ENCODE assay signal across 9 cellular contexts in the genomic region with DNA sequence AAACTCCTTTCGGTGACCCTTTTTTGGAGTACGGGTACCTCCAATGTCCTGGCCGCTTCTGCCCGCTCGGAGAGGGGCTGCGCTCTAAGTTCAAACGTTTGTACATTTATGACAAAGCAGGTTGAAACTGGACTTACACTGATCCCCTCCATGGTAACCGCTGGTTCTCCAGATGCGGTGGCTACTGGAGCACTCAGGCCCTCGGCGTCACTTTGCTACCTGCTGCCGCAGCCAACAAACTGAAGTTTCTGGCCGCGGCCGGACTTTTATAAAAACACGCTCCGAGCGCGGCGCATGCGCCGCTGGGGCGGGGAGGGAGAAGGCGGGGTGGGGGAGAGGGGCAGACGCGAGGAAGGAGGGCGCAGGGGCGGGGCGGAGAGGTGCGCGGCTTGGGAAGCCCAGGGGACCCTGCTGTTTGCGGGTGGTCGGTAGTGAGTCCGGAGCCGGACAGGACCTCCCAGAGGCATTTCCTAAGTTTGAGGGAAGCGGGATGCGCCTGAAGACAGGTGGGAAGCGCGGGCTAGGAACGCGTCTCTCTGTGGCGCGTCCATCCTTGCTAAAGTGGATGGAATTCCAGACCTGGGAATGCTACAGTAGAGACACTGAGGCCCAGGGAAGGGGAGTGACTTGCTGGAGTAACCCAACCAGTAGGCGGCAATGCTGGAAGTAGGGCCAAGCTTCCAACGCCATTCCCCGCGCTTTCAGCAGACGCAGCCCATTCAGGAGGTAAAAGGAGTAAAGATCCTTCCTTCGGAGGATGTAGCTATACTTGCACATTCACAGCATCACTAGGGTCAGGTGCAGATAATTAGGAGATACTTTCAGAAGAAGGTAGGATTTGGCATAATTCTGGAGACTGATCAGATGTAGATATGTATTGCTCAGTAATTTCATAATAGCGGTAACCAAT. TPM values are rescaled to one million over a fixed set of nuclear protein-coding genes. Genes with fewer than 3 reads are reported as not detected.
DNase-seq lines count a peak whose midpoint lies in the region; ATAC-seq, FAIRE-seq and TF ChIP-seq lines count a peak whose summit lies in the region.
"Had no signal": no experiment of that assay in that cellular context is flagged by ENCODE, and none has a peak within 500 bp of the region (broad histone marks: within the 10 kb centered on the region; RNA-seq: fewer than 3 reads in every experiment).

Gene CXCR4 (minus strand): TSS at position 241 of the 910 bp plus-strand sequence. CDS start 89 bp downstream, at position 152.

- H3K9ac ChIP-seq in iPS-20b (ENCODE audit: low read depth, low read length): peak within 1 kb of the TSS; percentile 49; the same call in 1 of the 2 replicates

- peaks cover 64% of the 10 kb centered on the region for H3K4me1 Mint-ChIP-seq in CD8-positive, alpha-beta T cell (ENCODE audit: low read depth)

- H3K4me3 ChIP-seq in CD8-positive, alpha-beta T cell (ENCODE audit: low read depth, low read length): peak within 1 kb of the TSS; percentile 83
- H3K4me3 ChIP-seq in astrocyte of the spinal cord (ENCODE audit: low read depth, low read length) (peak within 1 kb of the TSS; percentile 28), iPS-20b (ENCODE audit: low read length) (peak within 1 kb of the TSS; percentile 79), small intestine (ENCODE audit: low read depth in 1 of 2, low read length in 2 of 2) (peak within 1 kb of the TSS; percentile 71 to 94)
- H3K4me3 ChIP-seq: PC-9 had no signal

- 1% methylated on average over 48 to 50 of the region's 50 CpGs for WGBS in small intestine, 3 donors

- peak within 1 kb of the TSS; percentile 100 for H3K27ac Mint-ChIP-seq in CD8-positive, alpha-beta T cell

- H3K27ac ChIP-seq in CD8-positive, alpha-beta T cell (ENCODE audit: low read depth, low read length): peak within 1 kb of the TSS; percentile 100
- H3K27ac ChIP-seq in iPS-20b (ENCODE audit: low read length): no peak within 1 kb of the TSS
- H3K27ac ChIP-seq in small intestine (ENCODE audit: low read depth in 1 of 2, low read length in 1 of 2): peak within 1 kb of the TSS; percentile 63 to 94
- H3K27ac ChIP-seq: PC-9 had no signal

- FAIRE-seq in small intestine (lab: Jason Lieb, UNC): no peak

- peaks cover 52% of the 10 kb centered on the region for H3K36me3 Mint-ChIP-seq in CD8-positive, alpha-beta T cell

- no peak for TF ChIP-seq CTCF in CD8-positive, alpha-beta T cell (IDR thresholded peaks at IDR 0.05)
- TF ChIP-seq CTCF in astrocyte of the spinal cord (IDR thresholded peaks at IDR 0.05; ENCODE audit: low read depth, low read length): peak; percentile 30

- no peaks in the 10 kb centered on the region for H3K27me3 ChIP-seq in CD8-positive, alpha-beta T cell (ENCODE audit: insufficient read depth, low read length)
- H3K27me3 ChIP-seq in iPS-20b (ENCODE audit: insufficient read depth, low read length): peaks cover 74% of the 10 kb centered on the region
- H3K27me3 ChIP-seq in small intestine (ENCODE audit: control insufficient read depth in 2 of 2, insufficient read depth in 2 of 2, low read length in 2 of 2): peaks cover 0 to 6% of the 10 kb centered on the region in 2 donors

- no peaks in the 10 kb centered on the region for H3K9me3 ChIP-seq in CD8-positive, alpha-beta T cell (ENCODE audit: low read length)
- no peaks in the 10 kb centered on the region for H3K9me3 ChIP-seq in iPS-20b (ENCODE audit: insufficient read depth, low read depth, low read length)
- H3K9me3 ChIP-seq in small intestine (ENCODE audit: control insufficient read depth, low read depth): no peaks in the 10 kb centered on the region

- in situ Hi-C loops in astrocyte of the spinal cord (cut with HindIII; ENCODE audit: low sequenced_read_pairs): no loop called here

- no peaks in the 10 kb centered on the region for H3K27me3 Mint-ChIP-seq in CD8-positive, alpha-beta T cell (ENCODE audit: low read depth)

- POLR2A ChIA-PET in CD8-positive, alpha-beta T cell (lab: Charles Lee): interaction anchor here (0.7 to 15.0 kb wide), 15 partner anchors 15 to 266 kb away, joined by 3 to 328 read pairs (median 4); partner anchors contain the start of gene MCM6

- no peaks in the 10 kb centered on the region for H3K9me3 Mint-ChIP-seq in CD8-positive, alpha-beta T cell

- peak; percentile 35 for ATAC-seq in CD8-positive, alpha-beta T cell
- peak; percentile 22 for ATAC-seq in GM21576 (IDR thresholded peaks at IDR 0.05; ENCODE audit: unreplicated experiment)
- no peak for ATAC-seq in HG02610 (IDR thresholded peaks at IDR 0.05; ENCODE audit: unreplicated experiment)

- peaks cover 60% of the 10 kb centered on the region for H3K4me1 ChIP-seq in CD8-positive, alpha-beta T cell (ENCODE audit: insufficient read depth, low read length)
- H3K4me1 ChIP-seq in iPS-20b (ENCODE audit: insufficient read depth, low read length) (peaks cover 10% of the 10 kb centered on the region; the same call in 1 of the 2 replicates), small intestine (ENCODE audit: control insufficient read depth in 2 of 2, insufficient read depth in 1 of 2, low read depth in 1 of 2, low read length in 1 of 2) (peaks cover 0 to 2% of the 10 kb centered on the region in 2 donors)

- peaks cover 25% of the 10 kb centered on the region for H3K36me3 ChIP-seq in CD8-positive, alpha-beta T cell (ENCODE audit: insufficient read depth, low read length)
- H3K36me3 ChIP-seq in iPS-20b (ENCODE audit: insufficient read depth, low read depth, low read length) (peaks cover 9% of the 10 kb centered on the region; the same call in 1 of the 2 replicates), small intestine (ENCODE audit: control insufficient read depth in 2 of 2, insufficient read depth in 2 of 2, low read length in 2 of 2) (no peaks in the 10 kb centered on the region)

- H3K4me3 Mint-ChIP-seq in CD8-positive, alpha-beta T cell: peak within 1 kb of the TSS; percentile 97

- CTCF ChIA-PET in CD8-positive, alpha-beta T cell (lab: Charles Lee): interaction anchor here (0.9 to 2.3 kb wide), 11 partner anchors 10 to 264 kb away, joined by 3 to 8 read pairs (median 5); no protein-coding TSS in a partner anchor

- DNase-seq in CD8-positive, alpha-beta T cell: peak; percentile 92 to 99 (median 94)
- peak; percentile 81 for DNase-seq in NCI-H1105 treated with DMSO at 0.1 percent for 48 hours (lab: John Stamatoyannopoulos, UW)
- DNase-seq in astrocyte of the spinal cord (ENCODE audit: low read depth, low spot score): peak; percentile 29
- peak; percentile 60 for DNase-seq in small intestine

- intact Hi-C loops in CD8-positive, alpha-beta T cell (cut with DNase I, micrococcal nuclease): loop anchor here (1.0 to 5.0 kb wide), 8 partner anchors 18 to 1201 kb away; partner anchors contain the start of genes CCNT2 (in 1 of the 2) and RAB3GAP1 (in 1 of the 2)
- intact Hi-C loops in T-helper 2 cell treated with Interferon-gamma antibody and Interleukin-4, amounts not matched to agents 100 ng/mL and 5 ng/mL, for 36 hours (cut with micrococcal nuclease): loop anchor here (1.0 to 5.0 kb wide), 14 partner anchors 14 to 1199 kb away; partner anchors contain the start of genes CCNT2, DARS1, MCM6 and R3HDM1

RNA-seq across cellular contexts. Expression of gene CXCR4, which starts in this region (rescaled TPM):
- 1,000 to 10,000 TPM; 2,159 to 2,188 TPM for total RNA-seq in CD8-positive, alpha-beta T cell
- total RNA-seq in T-helper 2 cell treated with Interferon-gamma antibody and Interleukin-4, amounts not matched to agents 100 ng/mL and 5 ng/mL, for 36 hours: 94.2 and 97.6 TPM in 2 replicates
- 10 to 100 TPM in 1 of 3 donors, 1 to 10 TPM in 2; 4.5 to 24.8 (median 5.4) TPM for polyA plus RNA-seq in small intestine

Comparison
In these comparisons a context has a peak if more than half of its experiments do, and no peak if none do; other contexts are left out.
1. RNA of gene CXCR4 (total RNA-seq): 2,159 to 2,188 TPM in CD8-positive, alpha-beta T cell; 94.2 to 97.6 TPM in T-helper 2 cell treated with Interferon-gamma antibody and Interleukin-4, amounts not matched to agents 100 ng/mL and 5 ng/mL, for 36 hours; every median in the first group is over 10 times any median in the second.
2. DNase-seq: peak in every context shown above with its lines; median percentile 94 in CD8-positive, alpha-beta T cell; 81 in NCI-H1105 treated with DMSO at 0.1 percent for 48 hours; 60 in small intestine; 29 in astrocyte of the spinal cord.
3. H3K4me3 ChIP-seq: peak in every context shown above with its lines; median percentile 83 in CD8-positive, alpha-beta T cell; 82 in small intestine; 79 in iPS-20b; 28 in astrocyte of the spinal cord.